In the genomic region with DNA sequence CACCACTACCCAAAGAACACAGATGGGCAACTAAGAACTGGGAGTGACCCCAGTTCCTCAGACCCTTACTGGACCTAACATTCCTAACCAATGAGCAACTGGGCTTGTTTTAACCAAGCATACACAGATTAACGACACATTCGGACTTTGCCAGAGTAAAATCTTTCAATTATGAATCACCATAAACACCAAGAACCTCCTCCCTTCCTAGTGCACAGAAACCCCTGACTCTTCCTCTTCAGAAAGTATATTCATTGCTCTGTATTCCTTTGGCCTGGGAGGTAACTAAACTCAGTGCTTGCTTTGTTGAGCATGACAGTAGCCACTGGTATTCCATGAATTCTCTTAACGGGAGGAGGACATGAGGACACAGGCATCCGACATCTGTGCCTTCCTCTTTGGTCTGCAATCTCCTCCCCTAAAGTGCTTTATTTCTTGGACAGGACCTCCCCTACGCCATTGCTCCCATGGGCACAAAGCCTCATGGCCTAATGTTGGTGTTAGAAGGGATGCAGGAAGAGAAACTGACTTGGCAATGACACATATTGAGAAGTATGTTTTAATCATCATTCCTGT, we compare ENCODE assay signal across 15 cellular contexts. TPM values are rescaled to one million over a fixed set of nuclear protein-coding genes. Genes with fewer than 3 reads are reported as not detected.
DNase-seq lines count a peak whose midpoint lies in the region; ATAC-seq, FAIRE-seq and TF ChIP-seq lines count a peak whose summit lies in the region.
"Had no signal": no experiment of that assay in that cellular context is flagged by ENCODE, and none has a peak within 500 bp of the region (broad histone marks: within the 10 kb centered on the region; RNA-seq: fewer than 3 reads in every experiment).

No MANE protein-coding gene starts in this region.

- 83 to 92% methylated on average over 5 of the region's 5 CpGs for WGBS in lung, 2 donors

- peak; percentile 94 for DNase-seq in ACHN
- DNase-seq in HTR-8/SVneo (ENCODE audit: insufficient read length, low spot score) = peak; percentile 42
- DNase-seq in choroid plexus epithelial cell (ENCODE audit: low read depth) = peak; percentile 85
- no peak for DNase-seq in lung (ENCODE audit: low spot score)
- DNase-seq in NCI-H2196 treated with DMSO at 0.1 percent for 48 hours (lab: John Stamatoyannopoulos, UW; ENCODE audit: unreplicated experiment) = no peak
- no peak for DNase-seq in hypothalamus (lab: John Stamatoyannopoulos, UW)
- DNase-seq: activated CD4-positive, alpha-beta T cell treated with anti-CD3 and anti-CD28 coated beads for 1 hour; NCI-H1105; NCI-H526 treated with DMSO at 0.1 percent for 48 hours; right lobe of liver had no signal

- no peak overlapping the region for H3K27ac ChIP-seq in lung (ENCODE audit: low read depth in 1 of 2, low read length in 1 of 2)
- H3K27ac ChIP-seq: hepatocyte, right lobe of liver had no signal

- H3K4me1 ChIP-seq in lung (ENCODE audit: control insufficient read depth in 2 of 2, insufficient read depth in 2 of 2, low read length in 2 of 2) = no peaks in the 10 kb centered on the region
- H3K4me1 ChIP-seq: right lobe of liver had no signal

- FAIRE-seq in HTR-8/SVneo (lab: Jason Lieb, UNC) = peak; percentile 82
- FAIRE-seq: colon had no signal

- H3K27me3 ChIP-seq in lung (ENCODE audit: control insufficient read depth, insufficient read depth) = no peaks in the 10 kb centered on the region
- H3K27me3 ChIP-seq: hepatocyte, right lobe of liver had no signal

- no peak overlapping the region for H3K4me3 ChIP-seq in choroid plexus epithelial cell (ENCODE audit: low read depth, low read length)
- no peak overlapping the region for H3K4me3 ChIP-seq in lung
- H3K4me3 ChIP-seq: hepatocyte, right lobe of liver had no signal

- H3K9me3 ChIP-seq in lung (ENCODE audit: control insufficient read depth in 2 of 2, insufficient read depth in 1 of 2, low read length in 1 of 2) = no peaks in the 10 kb centered on the region
- H3K9me3 ChIP-seq: right lobe of liver had no signal

- H3K36me3 ChIP-seq in lung (ENCODE audit: control insufficient read depth in 2 of 2, insufficient read depth in 2 of 2, low read length in 2 of 2) = peaks cover 3 to 4% of the 10 kb centered on the region in 2 donors

- in situ Hi-C loops in ACHN (cut with HindIII; ENCODE audit: low pct_ligation_motif_present, low pct_unique_long_range_greater_than_20kb, low sequenced_read_pairs) = no loop called here

- TF ChIP-seq CTCF in choroid plexus epithelial cell (conservative IDR thresholded peaks at IDR 0.05; ENCODE audit: low read depth, low read length) (no peak), lung (IDR thresholded peaks at IDR 0.05; ENCODE audit: control extremely low read depth, extremely low read depth) (no peak)

- ATAC-seq in lung (ENCODE audit: insufficient read depth, low FRiP score) (peak; percentile 19), HG03565 (IDR thresholded peaks at IDR 0.05; ENCODE audit: unreplicated experiment) (no peak), GM21723 (IDR thresholded peaks at IDR 0.05; ENCODE audit: unreplicated experiment) (no peak)

RNA-seq across cellular contexts. Expression of a gene that starts 42.7 kb away (rescaled TPM):
- 1 to 10 TPM; 1.3 to 1.5 TPM for total RNA-seq in lung
- polyA plus RNA-seq in lung = 1 to 10 TPM in 1 of 2 donors, under 1 TPM in 1; 0.74 to 2.6 TPM
- total RNA-seq: mononuclear cell had no signal

Comparison
In these comparisons a context has a peak if more than half of its experiments do, and no peak if none do; other contexts are left out.
1. DNase-seq: peak in ACHN (single experiment), HTR-8/SVneo (single experiment) and choroid plexus epithelial cell (single experiment); none in lung (single experiment), NCI-H2196 treated with DMSO at 0.1 percent for 48 hours (single experiment) and hypothalamus (0 of 51).